ENCODE assay signal across 10 cellular contexts in genomic region chr12:2273288-2273687, GRCh38.
A peak's percentile ranks its signal among the peaks of the same experiment; 100 is the strongest.
DNase-seq lines count a peak whose midpoint lies in the region; ATAC-seq, FAIRE-seq and TF ChIP-seq lines count a peak whose summit lies in the region.
"Had no signal": no experiment of that assay in that cellular context is flagged by ENCODE, and none has a peak within 500 bp of the region (broad histone marks: within the 10 kb centered on the region; RNA-seq: fewer than 3 reads in every experiment).

No MANE protein-coding gene starts in this region.

- no peak overlapping the region for H2AFZ ChIP-seq in astrocyte (ENCODE audit: low read depth, low read length)

- peaks cover 31% of the 10 kb centered on the region for H3K27me3 Mint-ChIP-seq in astrocyte (ENCODE audit: low read depth, unreplicated experiment)
- H3K27me3 Mint-ChIP-seq in natural killer cell treated with Interleukin-12 subunit alpha and Interleukin-12 subunit beta and Interleukin-15 and Interleukin-18, amount 100 ng/mL, for 72 hours, result peaks cover 0 to 3% of the 10 kb centered on the region in 2 donors

- peak; percentile 29 for DNase-seq in Daoy (ENCODE audit: low read depth)
- peak; percentile 58 for DNase-seq in astrocyte (ENCODE audit: low read depth)
- peak; percentile 78 for DNase-seq in cardiac septum (ENCODE audit: low spot score)
- peak; percentile 49 to 67 for DNase-seq in psoas muscle
- DNase-seq in natural killer cell treated with Interleukin-12 subunit alpha and Interleukin-12 subunit beta and Interleukin-15 and Interleukin-18, amount 100 ng/mL, for 72 hours (ENCODE audit: low spot score), result no peak
- no peak for DNase-seq in DMS79 (lab: John Stamatoyannopoulos, UW)
- DNase-seq in HTR-8/SVneo (ENCODE audit: insufficient read length, low spot score), result no peak
- DNase-seq: CD4-positive, CD25-positive, alpha-beta regulatory T cell; natural killer cell had no signal

- H3K9me3 Mint-ChIP-seq in astrocyte (ENCODE audit: unreplicated experiment), result peaks cover 7% of the 10 kb centered on the region
- H3K9me3 Mint-ChIP-seq in natural killer cell treated with Interleukin-12 subunit alpha and Interleukin-12 subunit beta and Interleukin-15 and Interleukin-18, amount 100 ng/mL, for 72 hours, result no peaks in the 10 kb centered on the region
- H3K9me3 Mint-ChIP-seq: natural killer cell had no signal

- no peaks in the 10 kb centered on the region for H4K20me1 ChIP-seq in astrocyte (ENCODE audit: insufficient read depth, low read length)

- intact Hi-C loops in cardiac septum (cut with DNase I) (loop anchor here (5.0 kb wide), 2 partner anchors 76 to 216 kb away; no protein-coding TSS in a partner anchor), psoas muscle (cut with DNase I) (no loop called here)

- H3K79me2 ChIP-seq in astrocyte (ENCODE audit: insufficient read depth, low read length), result no peaks in the 10 kb centered on the region

- H3K27ac Mint-ChIP-seq in astrocyte (ENCODE audit: unreplicated experiment), result no peak overlapping the region
- no peak overlapping the region for H3K27ac Mint-ChIP-seq in natural killer cell treated with Interleukin-12 subunit alpha and Interleukin-12 subunit beta and Interleukin-15 and Interleukin-18, amount 100 ng/mL, for 72 hours
- H3K27ac Mint-ChIP-seq: CD4-positive, CD25-positive, alpha-beta regulatory T cell; natural killer cell had no signal

- H3K36me3 ChIP-seq in astrocyte (ENCODE audit: insufficient read depth, low read length), result no peaks in the 10 kb centered on the region
- no peaks in the 10 kb centered on the region for H3K36me3 ChIP-seq in psoas muscle (ENCODE audit: insufficient read depth in 1 of 2, low read depth in 1 of 2)

- ATAC-seq in psoas muscle, result no peak
- no peak for ATAC-seq in natural killer cell treated with Interleukin-12 subunit alpha and Interleukin-12 subunit beta and Interleukin-15 and Interleukin-18, amount 100 ng/mL, for 72 hours
- ATAC-seq in HG03521 (IDR thresholded peaks at IDR 0.05; ENCODE audit: unreplicated experiment), result no peak
- ATAC-seq: natural killer cell had no signal

- H3K9me3 ChIP-seq in astrocyte (ENCODE audit: insufficient read depth, low read depth, low read length), result no peaks in the 10 kb centered on the region
- no peaks in the 10 kb centered on the region for H3K9me3 ChIP-seq in psoas muscle

- 32 to 63% (median 41%) methylated on average over 4 of the region's 4 CpGs for WGBS in psoas muscle, 3 donors

- peaks cover 11% of the 10 kb centered on the region for H3K4me1 Mint-ChIP-seq in astrocyte (ENCODE audit: low read depth, unreplicated experiment)
- no peaks in the 10 kb centered on the region for H3K4me1 Mint-ChIP-seq in natural killer cell treated with Interleukin-12 subunit alpha and Interleukin-12 subunit beta and Interleukin-15 and Interleukin-18, amount 100 ng/mL, for 72 hours (ENCODE audit: low read depth in 2 of 2)
- H3K4me1 Mint-ChIP-seq: CD4-positive, CD25-positive, alpha-beta regulatory T cell; natural killer cell had no signal

- no peak overlapping the region for H3K4me3 Mint-ChIP-seq in astrocyte (ENCODE audit: unreplicated experiment)
- H3K4me3 Mint-ChIP-seq in natural killer cell treated with Interleukin-12 subunit alpha and Interleukin-12 subunit beta and Interleukin-15 and Interleukin-18, amount 100 ng/mL, for 72 hours, result no peak overlapping the region
- H3K4me3 Mint-ChIP-seq: CD4-positive, CD25-positive, alpha-beta regulatory T cell; natural killer cell had no signal

- H3K4me1 ChIP-seq in astrocyte (ENCODE audit: insufficient read depth, low read length) (peaks cover 12% of the 10 kb centered on the region), psoas muscle (no peaks in the 10 kb centered on the region)

- H3K4me3 ChIP-seq in astrocyte (ENCODE audit: insufficient read depth, low read depth, low read length) (no peak overlapping the region), psoas muscle (no peak overlapping the region)

- FAIRE-seq in astrocyte (lab: Jason Lieb, UNC) (no peak), HTR-8/SVneo (lab: Jason Lieb, UNC) (no peak)

- no peak overlapping the region for H3K27ac ChIP-seq in astrocyte (ENCODE audit: low read depth, low read length)
- no peak overlapping the region for H3K27ac ChIP-seq in psoas muscle

- TF ChIP-seq CTCF in astrocyte (IDR thresholded peaks at IDR 0.05; ENCODE audit: insufficient read depth, low read depth, low read length), result peak; percentile 12
- TF ChIP-seq CTCF in psoas muscle (IDR thresholded peaks at IDR 0.05), result no peak

- no peak overlapping the region for H3K9ac ChIP-seq in astrocyte (ENCODE audit: low read length)

- H3K27me3 ChIP-seq in astrocyte (ENCODE audit: insufficient read depth, low read length) (no peaks in the 10 kb centered on the region), psoas muscle (ENCODE audit: insufficient read depth in 3 of 3, low read length in 2 of 3) (peaks cover 0 to 10% (median 2%) of the 10 kb centered on the region in 3 donors)

- H3K4me2 ChIP-seq in astrocyte (ENCODE audit: low read length), result no peak overlapping the region

- H3K36me3 Mint-ChIP-seq in astrocyte (ENCODE audit: low read depth, unreplicated experiment), result no peaks in the 10 kb centered on the region
- H3K36me3 Mint-ChIP-seq in natural killer cell treated with Interleukin-12 subunit alpha and Interleukin-12 subunit beta and Interleukin-15 and Interleukin-18, amount 100 ng/mL, for 72 hours, result no peaks in the 10 kb centered on the region
- H3K36me3 Mint-ChIP-seq: CD4-positive, CD25-positive, alpha-beta regulatory T cell; natural killer cell had no signal

Comparison
In these comparisons a context has a peak if more than half of its experiments do, and no peak if none do; other contexts are left out.
1. DNase-seq: peak in Daoy (single experiment), astrocyte (single experiment), cardiac septum (single experiment) and psoas muscle (2 of 2); none in natural killer cell treated with Interleukin-12 subunit alpha and Interleukin-12 subunit beta and Interleukin-15 and Interleukin-18, amount 100 ng/mL, for 72 hours (single experiment), DMS79 (single experiment) and HTR-8/SVneo (single experiment).